Comparison of ENCODE assay signal across 20 cellular contexts in genomic region chr1:44481701-44482100, GRCh38.
"Had no signal": no experiment of that assay in that cellular context is flagged by ENCODE, and none has a peak within 500 bp of the region (broad histone marks: within the 10 kb centered on the region; RNA-seq: fewer than 3 reads in every experiment).

No MANE protein-coding gene starts in this region.

- H3K9ac ChIP-seq: parathyroid adenoma had no signal

- H2AFZ ChIP-seq: parathyroid adenoma had no signal

- H3K36me3 ChIP-seq: colonic mucosa, gastrocnemius medialis, right lobe of liver, stomach, tibial artery had no signal

- H3K4me3 ChIP-seq: colonic mucosa, gastrocnemius medialis, mucosa of descending colon, right lobe of liver, smooth muscle cell, stomach, testis, tibial artery had no signal

- H3K27ac ChIP-seq: colonic mucosa, gastrocnemius medialis, parathyroid adenoma, right lobe of liver, stomach, testis, tibial artery had no signal

- H3K4me2 ChIP-seq: smooth muscle cell had no signal

- H3K4me1 ChIP-seq: colonic mucosa, parathyroid adenoma, right lobe of liver had no signal

- H3K9me3 ChIP-seq: colonic mucosa, gastrocnemius medialis, mucosa of descending colon, right lobe of liver, stomach, testis, tibial artery had no signal

- H3K27me3 ChIP-seq: colonic mucosa, gastrocnemius medialis, right lobe of liver, testis had no signal

- DNase-seq: colonic mucosa; effector memory CD4-positive, alpha-beta T cell; erythroblast; foreskin fibroblast; gastrocnemius medialis; head of caudate nucleus; mesenchymal stem cell; mucosa of descending colon; naive B cell; right lobe of liver; stimulated activated CD4-positive, alpha-beta T cell treated with anti-CD3 and anti-CD28 coated beads, Interleukin-12 subunit alpha, Interleukin-12 subunit beta, amount 100 ng/mL, for 4 hours; stimulated activated CD4-positive, alpha-beta T cell treated with anti-CD3 and anti-CD28 coated beads, Interleukin-1b, Interleukin-23, amount 100 ng/mL, for 48 hours; stimulated activated CD4-positive, alpha-beta T cell treated with anti-CD3 and anti-CD28 coated beads, Interleukin-4, amount 100 ng/mL, for 1 hour; stimulated activated CD8-positive, alpha-beta memory T cell treated with anti-CD3 and anti-CD28 coated beads, Interleukin-4, amount 100 ng/mL, for 48 hours; stimulated activated naive CD4-positive, alpha-beta T cell; stomach; testis; tibial artery had no signal

- H3K79me2 ChIP-seq: parathyroid adenoma had no signal
